9 cellular contexts compared by ENCODE assay signal in the genomic region with DNA sequence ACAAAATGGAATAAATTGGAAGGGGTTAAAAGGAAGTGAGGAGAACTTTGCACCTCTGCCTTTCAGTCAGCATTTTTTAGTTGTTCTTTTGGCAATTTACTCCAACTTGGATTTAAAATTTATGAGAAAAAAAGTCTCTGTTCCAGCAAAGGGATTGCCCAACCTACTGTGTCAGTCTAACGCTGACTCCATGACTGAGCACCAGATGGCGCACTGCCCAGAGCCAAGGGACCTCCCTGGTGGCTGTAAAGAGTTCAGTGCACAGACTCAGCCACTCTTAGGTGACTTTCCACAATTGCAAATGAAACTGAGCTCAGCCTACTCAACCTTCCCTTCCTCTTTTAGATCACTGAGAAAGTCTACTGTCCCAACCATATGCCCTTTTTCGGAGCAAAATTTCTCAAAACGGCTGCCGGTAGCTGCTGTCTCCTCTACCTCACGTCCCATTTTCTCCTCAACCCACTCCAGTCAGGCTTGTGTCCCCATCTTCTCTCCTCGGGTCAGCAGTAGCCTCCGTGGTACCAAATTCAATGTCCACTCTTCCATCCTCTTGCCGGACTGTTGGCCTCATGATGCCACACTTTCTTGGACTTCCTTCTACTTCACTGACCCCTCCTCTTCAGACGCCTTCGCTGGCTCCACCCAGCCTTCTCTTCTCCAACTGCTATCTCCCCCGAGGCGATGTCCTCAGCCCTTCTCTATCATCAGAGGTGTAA. TPM values are rescaled to one million over a fixed set of nuclear protein-coding genes. Genes with fewer than 3 reads are reported as not detected.
DNase-seq lines count a peak whose midpoint lies in the region; FAIRE-seq and TF ChIP-seq lines count a peak whose summit lies in the region.
"Had no signal": no experiment of that assay in that cellular context is flagged by ENCODE, and none has a peak within 500 bp of the region (broad histone marks: within the 10 kb centered on the region; RNA-seq: fewer than 3 reads in every experiment).

No MANE protein-coding gene starts in this region.

- FAIRE-seq in H54 (lab: Jason Lieb, UNC), result peak; percentile 71

- TF ChIP-seq POLR2A in H54 (IDR thresholded peaks at IDR 0.05; ENCODE audit: low read depth, low read length), result no peak

- H3K27ac ChIP-seq in SJSA1, result no peak overlapping the region
- no peak overlapping the region for H3K27ac ChIP-seq in cardiac muscle cell
- H3K27ac ChIP-seq: neutrophil had no signal

- no peak overlapping the region for H3K4me3 ChIP-seq in GM12864 (ENCODE audit: low read depth, low read length)
- H3K4me3 ChIP-seq in SJSA1, result no peak overlapping the region
- H3K4me3 ChIP-seq in cardiac muscle cell, result no peak overlapping the region

- H3K36me3 ChIP-seq in SJSA1 (no peaks in the 10 kb centered on the region), cardiac muscle cell (no peaks in the 10 kb centered on the region)
- H3K36me3 ChIP-seq: neutrophil had no signal

- H3K9me3 ChIP-seq in SJSA1 (replicated peaks) (no peaks in the 10 kb centered on the region), cardiac muscle cell (ENCODE audit: low read depth) (no peaks in the 10 kb centered on the region)
- H3K9me3 ChIP-seq: neutrophil had no signal

- no peaks in the 10 kb centered on the region for H3K4me1 ChIP-seq in SJSA1 (replicated peaks)
- H3K4me1 ChIP-seq in cardiac muscle cell (ENCODE audit: low read depth), result no peaks in the 10 kb centered on the region

- DNase-seq in GM12864 (ENCODE audit: low read depth), result peak; percentile 70
- DNase-seq in H54 (ENCODE audit: insufficient read length, low spot score), result peak; percentile 76
- DNase-seq in LHCN-M2 (ENCODE audit: low read depth), result peak; percentile 63
- DNase-seq in SJSA1 (ENCODE audit: low read depth in 1 of 2, low spot score in 2 of 2), result peak; percentile 61 to 70
- DNase-seq in activated naive CD4-positive, alpha-beta T cell treated with Interleukin-2 at 50 U/mL for 16 hours, result peak; percentile 56
- DNase-seq in cardiac muscle cell (ENCODE audit: low read depth in 1 of 2, low spot score in 1 of 2), result peak; percentile 71 to 82
- peak; percentile 3 for DNase-seq in putamen (ENCODE audit: low spot score)
- DNase-seq in NCI-H1048 (lab: John Stamatoyannopoulos, UW), result no peak

- TF ChIP-seq CTCF in GM12864 (IDR thresholded peaks at IDR 0.05; ENCODE audit: low read depth, low read length, missing control alignments) (peak; percentile 92), cardiac muscle cell (IDR thresholded peaks at IDR 0.05; ENCODE audit: low read depth, low read length) (peak; percentile 70)

- H3K27me3 ChIP-seq in SJSA1 (replicated peaks), result no peaks in the 10 kb centered on the region
- H3K27me3 ChIP-seq in cardiac muscle cell, result no peaks in the 10 kb centered on the region
- H3K27me3 ChIP-seq: neutrophil had no signal

RNA-seq across cellular contexts. Expression of gene GSTA2, which starts 38.7 kb away (rescaled TPM):
- total RNA-seq in LHCN-M2 (2014; rRNA removed), result not detected in 2 replicates
- polyA plus RNA-seq in LHCN-M2 (2012), result not detected
- not detected in 2 replicates for total RNA-seq in SJSA1 (2014; rRNA removed; shearing (Covaris generic))
- not detected in 2 replicates for total RNA-seq in cardiac muscle cell
- 0.24 TPM in 1 of 2 replicates, not detected in the other for polyA plus RNA-seq in cardiac muscle cell

RNA-seq across cellular contexts. Expression of gene TMEM14A, which starts 53.7 kb away (rescaled TPM):
- total RNA-seq in LHCN-M2 (2014; rRNA removed) (49.8 and 50.6 TPM in 2 replicates), cardiac muscle cell (10.7 and 12.2 TPM in 2 replicates)
- polyA plus RNA-seq in LHCN-M2 (2012), result 30.5 TPM
- total RNA-seq in SJSA1 (2014; rRNA removed; shearing (Covaris generic)), result 78.6 and 91.0 TPM in 2 replicates
- polyA plus RNA-seq in cardiac muscle cell, result 24.5 and 34.4 TPM in 2 replicates
